In genomic region chr14:20418501-20418909, GRCh38 we compare ENCODE assay signal across 19 cellular contexts. TPM values are rescaled to one million over a fixed set of nuclear protein-coding genes. Genes with fewer than 3 reads are reported as not detected.
DNase-seq lines count a peak whose midpoint lies in the region; ATAC-seq and TF ChIP-seq lines count a peak whose summit lies in the region.
"Had no signal": no experiment of that assay in that cellular context is flagged by ENCODE, and none has a peak within 500 bp of the region (broad histone marks: within the 10 kb centered on the region; RNA-seq: fewer than 3 reads in every experiment).

No MANE protein-coding gene starts in this region.

- POLR2A ChIA-PET in Caco-2 (lab: Charles Lee) = interaction anchor here (1.0 kb wide), 2 partner anchors 37 to 43 kb away, joined by 4 to 6 read pairs; partner anchors contain the start of genes APEX1, OSGEP and PIP4P1

- 84 to 89% methylated on average over 2 of the region's 2 CpGs for WGBS in endodermal cell (ENCODE audit: insufficient coverage in 1 of 2, insufficient read length in 1 of 2), 2 experiments

- H3K36me3 Mint-ChIP-seq in Caco-2 (ENCODE audit: insufficient read depth, unreplicated experiment) (peaks cover 4% of the 10 kb centered on the region), endodermal cell (ENCODE audit: low read depth) (no peaks in the 10 kb centered on the region), progenitor cell of endocrine pancreas (ENCODE audit: insufficient read depth) (no peaks in the 10 kb centered on the region)

- intact Hi-C loops in Caco-2 (cut with micrococcal nuclease; ENCODE audit: unreplicated experiment) = loop anchor here (1.0 to 10.0 kb wide), 5 partner anchors 14 to 264 kb away; partner anchors contain the start of genes APEX1 and RNASE4

- peak overlapping the region; percentile 85 for H3K27ac Mint-ChIP-seq in Caco-2 (ENCODE audit: unreplicated experiment)
- H3K27ac Mint-ChIP-seq in endodermal cell = peak overlapping the region; percentile 13
- H3K27ac Mint-ChIP-seq in progenitor cell of endocrine pancreas = peak overlapping the region; percentile 87
- H3K27ac Mint-ChIP-seq: CD4-positive, alpha-beta T cell had no signal

- H3K27me3 ChIP-seq in Caco-2 (replicated peaks; ENCODE audit: control insufficient read depth, insufficient read depth, low read length) = no peaks in the 10 kb centered on the region
- no peaks in the 10 kb centered on the region for H3K27me3 ChIP-seq in endodermal cell (ENCODE audit: control insufficient read depth, insufficient read depth, low read length, poor library complexity, severe bottlenecking)
- no peaks in the 10 kb centered on the region for H3K27me3 ChIP-seq in SJCRH30

- TF ChIP-seq CTCF in Caco-2 (IDR thresholded peaks at IDR 0.05; ENCODE audit: insufficient read depth in 1 of 2, low read depth in 1 of 2, low read length in 1 of 2, severe bottlenecking in 1 of 2, unreplicated experiment in 1 of 2) (no peak), endodermal cell (conservative IDR thresholded peaks at IDR 0.05) (no peak), progenitor cell of endocrine pancreas (IDR thresholded peaks at IDR 0.05; ENCODE audit: unreplicated experiment) (no peak)

- ATAC-seq in GM18517 (IDR thresholded peaks at IDR 0.05; ENCODE audit: unreplicated experiment) (no peak), HG03521 (IDR thresholded peaks at IDR 0.05; ENCODE audit: unreplicated experiment) (no peak)
- ATAC-seq: HCT116 had no signal

- no peaks in the 10 kb centered on the region for H3K9me3 ChIP-seq in Caco-2
- H3K9me3 ChIP-seq in endodermal cell (ENCODE audit: control insufficient read depth, low read length) = no peaks in the 10 kb centered on the region
- H3K9me3 ChIP-seq in SJCRH30 (replicated peaks) = no peaks in the 10 kb centered on the region

- H3K4me3 Mint-ChIP-seq in Caco-2 (ENCODE audit: unreplicated experiment) (peak overlapping the region; percentile 42), endodermal cell (no peak overlapping the region), progenitor cell of endocrine pancreas (ENCODE audit: low read depth) (peak overlapping the region; percentile 2)
- H3K4me3 Mint-ChIP-seq: CD4-positive, alpha-beta T cell had no signal

- no peaks in the 10 kb centered on the region for H3K9me3 Mint-ChIP-seq in Caco-2 (ENCODE audit: unreplicated experiment)
- H3K9me3 Mint-ChIP-seq in endodermal cell = no peaks in the 10 kb centered on the region
- no peaks in the 10 kb centered on the region for H3K9me3 Mint-ChIP-seq in progenitor cell of endocrine pancreas (ENCODE audit: low read depth)
- H3K9me3 Mint-ChIP-seq: CD4-positive, alpha-beta T cell had no signal

- CTCF ChIA-PET in Caco-2 (lab: Charles Lee) = interaction anchor here (0.6 to 1.5 kb wide), 3 partner anchors 12 to 37 kb away, joined by 3 to 12 read pairs (median 3); partner anchors contain the start of gene APEX1

- H3K9ac ChIP-seq in endodermal cell (ENCODE audit: extremely low read depth, low read length, poor library complexity, severe bottlenecking) = no peak overlapping the region
- H3K9ac ChIP-seq: GM23248 had no signal

- H3K36me3 ChIP-seq in Caco-2 (ENCODE audit: control insufficient read depth, insufficient read depth, low read length) (no peaks in the 10 kb centered on the region), endodermal cell (ENCODE audit: control insufficient read depth, insufficient read depth, low read length) (no peaks in the 10 kb centered on the region), SJCRH30 (no peaks in the 10 kb centered on the region)

- H3K27me3 Mint-ChIP-seq in Caco-2 (ENCODE audit: insufficient read depth, unreplicated experiment) = no peaks in the 10 kb centered on the region
- H3K27me3 Mint-ChIP-seq in endodermal cell (ENCODE audit: insufficient read depth) = no peaks in the 10 kb centered on the region
- no peaks in the 10 kb centered on the region for H3K27me3 Mint-ChIP-seq in progenitor cell of endocrine pancreas
- H3K27me3 Mint-ChIP-seq: CD4-positive, alpha-beta T cell had no signal

- H3K27ac ChIP-seq in endodermal cell (ENCODE audit: low read depth, low read length) (no peak overlapping the region), SJCRH30 (no peak overlapping the region)
- H3K27ac ChIP-seq: GM23248 had no signal

- H3K4me1 ChIP-seq in Caco-2 (peaks cover 47% of the 10 kb centered on the region), endodermal cell (ENCODE audit: control insufficient read depth, insufficient read depth, low read length) (peaks cover 9% of the 10 kb centered on the region), SJCRH30 (no peaks in the 10 kb centered on the region)

- H3K4me1 Mint-ChIP-seq in Caco-2 (ENCODE audit: low read depth, unreplicated experiment) (peaks cover 30% of the 10 kb centered on the region), endodermal cell (peaks cover 33% of the 10 kb centered on the region), progenitor cell of endocrine pancreas (ENCODE audit: low read depth) (peaks cover 30% of the 10 kb centered on the region)

- no TSS peak for BruUV-seq in Caco-2 (replicated peaks; lab: Mats Ljungman, UMichigan)

- H3K4me3 ChIP-seq in Caco-2 (ENCODE audit: low read depth, low read length) = no peak overlapping the region
- no peak overlapping the region for H3K4me3 ChIP-seq in endodermal cell (ENCODE audit: low read length)
- no peak overlapping the region for H3K4me3 ChIP-seq in SJCRH30
- H3K4me3 ChIP-seq: GM23248 had no signal

- peak; percentile 79 to 89 for DNase-seq in Caco-2
- peak; percentile 89 for DNase-seq in LoVo (ENCODE audit: low spot score)
- no peak for DNase-seq in endodermal cell
- DNase-seq in progenitor cell of endocrine pancreas (ENCODE audit: low spot score, unreplicated experiment) = no peak
- no peak for DNase-seq in SJCRH30
- DNase-seq in ureter (ENCODE audit: low spot score) = no peak
- DNase-seq: CD4-positive, alpha-beta T cell; DMS79 treated with DMSO at 0.1 percent for 48 hours; GM23248; NCI-H1105 treated with DMSO at 0.1 percent for 48 hours; NCI-H1694 treated with DMSO at 0.1 percent for 48 hours; NCI-H226; NCI-H524 treated with DMSO at 0.1 percent for 48 hours; SHP77 had no signal

RNA-seq across cellular contexts. Expression of gene TEP1, which starts 5.2 kb away (rescaled TPM):
- total RNA-seq in Caco-2 (2022) (18.8 and 23.2 TPM in 2 replicates), endodermal cell (10 to 100 TPM; 33.8 to 34.0 TPM), progenitor cell of endocrine pancreas (26.5 and 28.5 TPM in 2 replicates), ureter (38.7 TPM)
- 8.8 TPM for polyA plus RNA-seq in endodermal cell (2013, experiment 1 of 2)
- 9.9 TPM for polyA plus RNA-seq in endodermal cell (2013, experiment 2 of 2)
- 7.2 and 8.8 TPM in 2 replicates for total RNA-seq in SJCRH30 (2014; rRNA removed; shearing (Covaris generic))

RNA-seq across cellular contexts. Expression of gene KLHL33, which starts 17.5 kb away (rescaled TPM):
- total RNA-seq in Caco-2 (2022) = not detected in 2 replicates
- under 1 TPM in 1 of 2 donors, not detected in 1; 0.09 TPM for total RNA-seq in endodermal cell
- polyA plus RNA-seq in endodermal cell (2013, experiment 1 of 2) = not detected
- not detected for polyA plus RNA-seq in endodermal cell (2013, experiment 2 of 2)
- total RNA-seq in progenitor cell of endocrine pancreas = 0.04 and 0.05 TPM in 2 replicates
- not detected in 2 replicates for total RNA-seq in SJCRH30 (2014; rRNA removed; shearing (Covaris generic))
- 0.26 TPM for total RNA-seq in ureter
- total RNA-seq: G401, GM23248, LHCN-M2 had no signal
- polyA plus RNA-seq: GM23248 had no signal

RNA-seq across cellular contexts. Expression of gene OSGEP, which starts 36.1 kb away (rescaled TPM):
- total RNA-seq in Caco-2 (2022) (63.1 and 64.3 TPM in 2 replicates), endodermal cell (10 to 100 TPM; 44.3 to 50.7 TPM), progenitor cell of endocrine pancreas (89.0 and 94.4 TPM in 2 replicates), ureter (39.7 TPM)
- 36.2 TPM for polyA plus RNA-seq in endodermal cell (2013, experiment 1 of 2)
- polyA plus RNA-seq in endodermal cell (2013, experiment 2 of 2) = 33.5 TPM
- 27.2 and 34.1 TPM in 2 replicates for total RNA-seq in SJCRH30 (2014; rRNA removed; shearing (Covaris generic))

RNA-seq across cellular contexts. Expression of gene APEX1, which starts 36.5 kb away (rescaled TPM):
- total RNA-seq in Caco-2 (2022) (176 and 185 TPM in 2 replicates), endodermal cell (100 to 1,000 TPM; 228 to 249 TPM), progenitor cell of endocrine pancreas (309 and 322 TPM in 2 replicates), ureter (169 TPM)
- polyA plus RNA-seq in endodermal cell (2013, experiment 1 of 2) = 308 TPM
- polyA plus RNA-seq in endodermal cell (2013, experiment 2 of 2) = 267 TPM
- 221 and 235 TPM in 2 replicates for total RNA-seq in SJCRH30 (2014; rRNA removed; shearing (Covaris generic))

RNA-seq across cellular contexts. Expression of gene PIP4P1, which starts 42.7 kb away (rescaled TPM):
- total RNA-seq in Caco-2 (2022) (39.6 and 46.2 TPM in 2 replicates), endodermal cell (10 to 100 TPM; 32.1 to 38.1 TPM), progenitor cell of endocrine pancreas (41.1 and 45.6 TPM in 2 replicates), ureter (36.8 TPM)
- 39.0 TPM for polyA plus RNA-seq in endodermal cell (2013, experiment 1 of 2)
- polyA plus RNA-seq in endodermal cell (2013, experiment 2 of 2) = 45.4 TPM
- 24.2 and 25.0 TPM in 2 replicates for total RNA-seq in SJCRH30 (2014; rRNA removed; shearing (Covaris generic))

Comparison
In these comparisons a context has a peak if more than half of its experiments do, and no peak if none do; other contexts are left out.
1. DNase-seq: peak in Caco-2 (2 of 2) and LoVo (single experiment); none in endodermal cell (single experiment), progenitor cell of endocrine pancreas (single experiment), SJCRH30 (0 of 2) and ureter (single experiment).
2. H3K27ac Mint-ChIP-seq: peak in every context shown above with its lines; median percentile 87 in progenitor cell of endocrine pancreas; 85 in Caco-2; 13 in endodermal cell.